19 cellular contexts compared by ENCODE assay signal in genomic region chr2:20397811-20398447, GRCh38. TPM values are rescaled to one million over a fixed set of nuclear protein-coding genes. Genes with fewer than 3 reads are reported as not detected.
DNase-seq lines count a peak whose midpoint lies in the region; ATAC-seq and TF ChIP-seq lines count a peak whose summit lies in the region.
"Had no signal": no experiment of that assay in that cellular context is flagged by ENCODE, and none has a peak within 500 bp of the region (broad histone marks: within the 10 kb centered on the region; RNA-seq: fewer than 3 reads in every experiment).

No MANE protein-coding gene starts in this region.

- DNase-seq in right atrium auricular region (ENCODE audit: low spot score) (peak; percentile 55), left cardiac atrium (no peak), glomerular visceral epithelial cell (ENCODE audit: extremely low spot score) (peak; percentile 17), osteocyte (ENCODE audit: extremely low spot score, unreplicated experiment) (peak; percentile 60), Calu3 (no peak)
- DNase-seq: GOT3, HFFc6, Kasumi-1, MV-4-11, NCI-H1105 treated with DMSO at 0.1 percent for 48 hours, NCI-H146, NCI-H2029, NCI-H526 treated with DMSO at 0.1 percent for 48 hours, Peyer's patch, SHP77 treated with DMSO at 0.1 percent for 48 hours had no signal

- H3K4me3 ChIP-seq in right atrium auricular region: no peak overlapping the region
- H3K4me3 ChIP-seq: HAP-1, K562, Peyer's patch had no signal

- TF ChIP-seq CTCF in right atrium auricular region (IDR thresholded peaks at IDR 0.05) (no peak), osteocyte (IDR thresholded peaks at IDR 0.05) (no peak), Calu3 (IDR thresholded peaks at IDR 0.05; ENCODE audit: unreplicated experiment) (no peak)

- no peak overlapping the region for H3K27ac ChIP-seq in right atrium auricular region
- H3K27ac ChIP-seq: Peyer's patch had no signal

- no peaks in the 10 kb centered on the region for H3K27me3 ChIP-seq in right atrium auricular region
- H3K27me3 ChIP-seq: Peyer's patch had no signal

- no peak for ATAC-seq in left cardiac atrium
- ATAC-seq in HG02970 (IDR thresholded peaks at IDR 0.05; ENCODE audit: low FRiP score, unreplicated experiment): no peak
- no peak for ATAC-seq in HG03439 (IDR thresholded peaks at IDR 0.05; ENCODE audit: unreplicated experiment)
- ATAC-seq: K562 had no signal

- H3K36me3 Mint-ChIP-seq in osteocyte (ENCODE audit: unreplicated experiment) (no peaks in the 10 kb centered on the region), Calu3 (ENCODE audit: insufficient read depth, unreplicated experiment) (no peaks in the 10 kb centered on the region)

- no peaks in the 10 kb centered on the region for H3K4me1 ChIP-seq in right atrium auricular region
- H3K4me1 ChIP-seq: HAP-1, Peyer's patch had no signal

- H3K4me3 Mint-ChIP-seq in osteocyte (ENCODE audit: unreplicated experiment) (no peak overlapping the region), Calu3 (ENCODE audit: low read depth, unreplicated experiment) (no peak overlapping the region)
- H3K4me3 Mint-ChIP-seq: HFFc6 had no signal

- H3K27ac Mint-ChIP-seq in osteocyte (ENCODE audit: unreplicated experiment) (no peak overlapping the region), Calu3 (ENCODE audit: unreplicated experiment) (no peak overlapping the region)
- H3K27ac Mint-ChIP-seq: HFFc6 had no signal

- H3K9me3 Mint-ChIP-seq in osteocyte (ENCODE audit: unreplicated experiment) (no peaks in the 10 kb centered on the region), Calu3 (ENCODE audit: low read depth, unreplicated experiment) (no peaks in the 10 kb centered on the region)
- H3K9me3 Mint-ChIP-seq: HFFc6 had no signal

- H3K4me1 Mint-ChIP-seq in osteocyte (ENCODE audit: unreplicated experiment) (peaks cover 5% of the 10 kb centered on the region), Calu3 (ENCODE audit: low read depth, unreplicated experiment) (peaks cover 10% of the 10 kb centered on the region)

- intact Hi-C loops in left cardiac atrium (cut with DNase I): no loop called here
- intact Hi-C loops in Calu3 (cut with micrococcal nuclease; ENCODE audit: unreplicated experiment): loop anchor here (2.0 kb wide), 2 partner anchors 41 to 237 kb away; no protein-coding TSS in a partner anchor

- peaks cover 28% of the 10 kb centered on the region for H3K27me3 Mint-ChIP-seq in osteocyte (ENCODE audit: unreplicated experiment)
- H3K27me3 Mint-ChIP-seq in Calu3 (ENCODE audit: unreplicated experiment): peaks cover 29% of the 10 kb centered on the region

- BruUV-seq in Calu3 (replicated peaks; lab: Mats Ljungman, UMichigan): no TSS peak

- CTCF ChIA-PET in Calu3 (lab: Charles Lee): no interaction called here

- H3K9me3 ChIP-seq in right atrium auricular region: no peaks in the 10 kb centered on the region
- H3K9me3 ChIP-seq: HAP-1, Peyer's patch had no signal

- H3K36me3 ChIP-seq in right atrium auricular region: no peaks in the 10 kb centered on the region
- H3K36me3 ChIP-seq: HAP-1, Peyer's patch had no signal

RNA-seq across cellular contexts. Expression of gene PUM2, which starts 47.3 kb away (rescaled TPM):
- total RNA-seq in right atrium auricular region (10 to 100 TPM; 35.0 to 44.8 TPM), left cardiac atrium (10 to 100 TPM; 70.3 to 73.0 TPM), osteocyte (82.2 and 86.4 TPM in 2 replicates), Calu3 (2022) (96.8 and 106 TPM in 2 replicates)

RNA-seq across cellular contexts. Expression of gene RHOB, which starts 48.9 kb away (rescaled TPM):
- total RNA-seq in right atrium auricular region (100 to 1,000 TPM; 471 to 664 TPM), left cardiac atrium (100 to 1,000 TPM; 224 to 279 TPM), osteocyte (141 and 160 TPM in 2 replicates), Calu3 (2022) (143 and 147 TPM in 2 replicates)

Comparison
In these comparisons a context has a peak if more than half of its experiments do, and no peak if none do; other contexts are left out.
1. DNase-seq: peak in right atrium auricular region (single experiment), glomerular visceral epithelial cell (single experiment) and osteocyte (single experiment); none in left cardiac atrium (single experiment) and Calu3 (single experiment).